Comparison of ENCODE assay signal across 15 cellular contexts in genomic region chr10:119860866-119861601, GRCh38. TPM values are rescaled to one million over a fixed set of nuclear protein-coding genes. Genes with fewer than 3 reads are reported as not detected.
DNase-seq lines count a peak whose midpoint lies in the region; ATAC-seq, FAIRE-seq and TF ChIP-seq lines count a peak whose summit lies in the region.
"Had no signal": no experiment of that assay in that cellular context is flagged by ENCODE, and none has a peak within 500 bp of the region (broad histone marks: within the 10 kb centered on the region; RNA-seq: fewer than 3 reads in every experiment).

No MANE protein-coding gene starts in this region.

- peaks cover 10% of the 10 kb centered on the region; the same call in 1 of the 2 replicates for H4K20me1 ChIP-seq in Karpas-422 (ENCODE audit: insufficient read depth, low read depth, low read length)

- FAIRE-seq in GM18507 (lab: Jason Lieb, UNC), result peak; percentile 38
- FAIRE-seq: HTR-8/SVneo had no signal

- H3K27ac ChIP-seq in CD4-positive, alpha-beta memory T cell (ENCODE audit: low read depth, low read length), result no peak overlapping the region
- H3K27ac ChIP-seq in Karpas-422 (ENCODE audit: low read length), result peak overlapping the region; percentile 71
- H3K27ac ChIP-seq in foreskin keratinocyte, result no peak overlapping the region

- peaks cover 7% of the 10 kb centered on the region for H3K36me3 ChIP-seq in CD4-positive, alpha-beta memory T cell (ENCODE audit: insufficient read depth, low read length)
- peaks cover 33% of the 10 kb centered on the region; the same call in 1 of the 2 replicates for H3K36me3 ChIP-seq in Karpas-422 (ENCODE audit: insufficient read depth, low read length)

- H2AFZ ChIP-seq in Karpas-422 (ENCODE audit: low read length), result no peak overlapping the region

- H3K4me2 ChIP-seq in Karpas-422 (ENCODE audit: low read depth, low read length, poor library complexity, severe bottlenecking), result peak overlapping the region; percentile 47

- H3K79me2 ChIP-seq in Karpas-422 (ENCODE audit: low read length), result peaks cover 94% of the 10 kb centered on the region

- H3K4me3 ChIP-seq in CD4-positive, alpha-beta memory T cell (ENCODE audit: low read length in 2 of 2), result no peak overlapping the region
- no peak overlapping the region; the same call in 1 of the 2 replicates for H3K4me3 ChIP-seq in Karpas-422 (ENCODE audit: low read length)

- H3K27ac Mint-ChIP-seq in CD4-positive, alpha-beta memory T cell, result peak overlapping the region in 5 of 7 donors; percentile 9 to 59 (median 15)
- H3K27ac Mint-ChIP-seq in memory B cell, result peak overlapping the region; percentile 67

- intact Hi-C loops in CD4-positive, alpha-beta memory T cell (cut with micrococcal nuclease), result no loop called here

- peak overlapping the region; percentile 8; the same call in 1 of the 2 replicates for H3K9ac ChIP-seq in Karpas-422 (ENCODE audit: low read length)

- no peaks in the 10 kb centered on the region for H3K27me3 Mint-ChIP-seq in CD4-positive, alpha-beta memory T cell
- no peaks in the 10 kb centered on the region for H3K27me3 Mint-ChIP-seq in memory B cell

- no peak overlapping the region for H3K4me3 Mint-ChIP-seq in CD4-positive, alpha-beta memory T cell
- no peak overlapping the region for H3K4me3 Mint-ChIP-seq in memory B cell

- no peaks in the 10 kb centered on the region for H3K9me2 ChIP-seq in Karpas-422 (replicated peaks; ENCODE audit: insufficient read depth, low read length)

- peaks cover 46% of the 10 kb centered on the region for H3K4me1 ChIP-seq in CD4-positive, alpha-beta memory T cell (ENCODE audit: insufficient read depth, low read length)
- H3K4me1 ChIP-seq in Karpas-422 (ENCODE audit: low read length) (peaks cover 49% of the 10 kb centered on the region), foreskin keratinocyte (peaks cover 8% of the 10 kb centered on the region)

- H3K27me3 ChIP-seq in CD4-positive, alpha-beta memory T cell (ENCODE audit: insufficient read depth, low read length), result no peaks in the 10 kb centered on the region
- H3K27me3 ChIP-seq in Karpas-422 (ENCODE audit: low read length) (no peaks in the 10 kb centered on the region), foreskin keratinocyte (no peaks in the 10 kb centered on the region)

- H3K36me3 Mint-ChIP-seq in CD4-positive, alpha-beta memory T cell, result peaks cover 20 to 31% of the 10 kb centered on the region in 2 donors
- peaks cover 15% of the 10 kb centered on the region for H3K36me3 Mint-ChIP-seq in memory B cell

- no peak for DNase-seq in CD4-positive, alpha-beta memory T cell
- DNase-seq in GM18507 (ENCODE audit: extremely low spot score, insufficient read length, low read depth), result no peak
- peak; percentile 65 for DNase-seq in Karpas-422
- DNase-seq in memory B cell (ENCODE audit: low spot score in 2 of 2), result no peak
- DNase-seq in middle frontal gyrus (ENCODE audit: extremely low spot score, low spot score), result no peak
- no peak for DNase-seq in foreskin keratinocyte
- no peak for DNase-seq in NCI-H82 (lab: John Stamatoyannopoulos, UW)
- DNase-seq: C1 segment of cervical spinal cord; left cardiac atrium; MM.1S; NK-92 treated with Interleukin-12 subunit alpha and Interleukin-12 subunit beta, amount 100 ng/mL, for 24 hours; retina; SIG-M5; T1000 had no signal

- POLR2A ChIA-PET in CD4-positive, alpha-beta memory T cell (lab: Charles Lee; ENCODE audit: partially characterized antibody), result interaction anchor here (4.2 kb wide), 1 partner anchor 11 kb away, joined by 19 read pairs; the partner anchor contains the start of gene MCMBP

- peaks cover 32 to 64% (median 47%) of the 10 kb centered on the region in 4 donors for H3K4me1 Mint-ChIP-seq in CD4-positive, alpha-beta memory T cell
- H3K4me1 Mint-ChIP-seq in memory B cell, result peaks cover 12% of the 10 kb centered on the region

- CTCF ChIA-PET in CD4-positive, alpha-beta memory T cell (lab: Charles Lee; ENCODE audit: partially characterized antibody), result interaction anchor here (0.7 to 7.5 kb wide), 15 partner anchors 8 to 253 kb away, joined by 3 to 105 read pairs (median 5); partner anchors contain the start of genes BAG3 and MCMBP

- TF ChIP-seq CTCF in foreskin keratinocyte (conservative IDR thresholded peaks at IDR 0.05), result no peak

- peaks cover 0 to 4% of the 10 kb centered on the region in 2 donors for H3K9me3 ChIP-seq in CD4-positive, alpha-beta memory T cell (ENCODE audit: control insufficient read depth in 1 of 2, low read length in 2 of 2)
- H3K9me3 ChIP-seq in Karpas-422 (ENCODE audit: low read length), result no peaks in the 10 kb centered on the region

- H3K9me3 Mint-ChIP-seq in CD4-positive, alpha-beta memory T cell, result peaks cover 0 to 11% (median 5%) of the 10 kb centered on the region in 8 donors
- H3K9me3 Mint-ChIP-seq in memory B cell, result peaks cover 3% of the 10 kb centered on the region

- ATAC-seq in memory B cell (ENCODE audit: low read depth), result peak; percentile 80
- no peak for ATAC-seq in foreskin keratinocyte
- ATAC-seq: left cardiac atrium had no signal

RNA-seq across cellular contexts. Expression of gene MCMBP, which starts 11.6 kb away (rescaled TPM):
- 10 to 100 TPM; 54.8 to 56.2 TPM for total RNA-seq in CD4-positive, alpha-beta memory T cell
- polyA plus RNA-seq in CD4-positive, alpha-beta memory T cell, result 10 to 100 TPM; 68.0 to 70.5 TPM
- total RNA-seq in Karpas-422 (2014; rRNA removed; shearing (Covaris generic); ENCODE audit: low replicate concordance), result 25.8 and 38.2 TPM in 2 replicates
- total RNA-seq in foreskin keratinocyte, result 78.7 and 86.0 TPM in 2 replicates
- polyA plus RNA-seq in foreskin keratinocyte, result 36.0 and 46.2 TPM in 2 replicates

RNA-seq across cellular contexts. Expression of gene SEC23IP, which starts 31.5 kb away (rescaled TPM):
- total RNA-seq in CD4-positive, alpha-beta memory T cell, result 10 to 100 TPM; 68.7 to 70.0 TPM
- polyA plus RNA-seq in CD4-positive, alpha-beta memory T cell, result 10 to 100 TPM; 51.6 to 58.9 TPM
- 32.0 and 33.2 TPM in 2 replicates for total RNA-seq in Karpas-422 (2014; rRNA removed; shearing (Covaris generic); ENCODE audit: low replicate concordance)
- total RNA-seq in foreskin keratinocyte, result 33.4 and 35.8 TPM in 2 replicates
- polyA plus RNA-seq in foreskin keratinocyte, result 11.0 and 11.8 TPM in 2 replicates
